ENCODE assay signal across 1 cellular context in genomic region chr6:5205877-5206840, GRCh38.
TF ChIP-seq lines count a peak whose summit lies in the region.

No MANE protein-coding gene starts in this region.

TF ChIP-seq in K562, 482 proteins besides CTCF, POLR2A, EP300 and RAD21:
- TF ChIP-seq STAG1 (CRISPR knock-in tag; IDR thresholded peaks at IDR 0.05; ENCODE audit: borderline replicate concordance) (no peak), ZNF740 (CRISPR knock-in tag; IDR thresholded peaks at IDR 0.05) (0 out of 2 replicates have a peak, but pooled peaks have one; percentile 47), ZNF740 (tag; IDR thresholded peaks at IDR 0.05) (no peak), ZBTB34 (CRISPR knock-in tag; IDR thresholded peaks at IDR 0.05) (no peak), ATF3 (IDR thresholded peaks at IDR 0.05) (0 out of 2 replicates have a peak, but pooled peaks have one; percentile 13), ATF3 (CRISPR knock-in tag; conservative IDR thresholded peaks at IDR 0.05) (no peak), FOXK2 (conservative IDR thresholded peaks at IDR 0.05 in 1 of 2, IDR thresholded peaks at IDR 0.05 in 1 of 2; ENCODE audit: low read depth in 2 of 2) (peak in 1 of 2 experiments; percentile 36; a peak in 1 of 4 replicates), ZBTB43 (CRISPR knock-in tag; IDR thresholded peaks at IDR 0.05) (no peak), TRIM24 (IDR thresholded peaks at IDR 0.05) (peak in 1 of 2 experiments; percentile 24; a peak in 1 of 4 replicates), ATF6 (CRISPR knock-in tag; IDR thresholded peaks at IDR 0.05) (no peak), SP2 (IDR thresholded peaks at IDR 0.05; ENCODE audit: extremely low read depth, low read depth, low read length, poor library complexity, severe bottlenecking) (no peak), RNF219 (CRISPR knock-in tag; IDR thresholded peaks at IDR 0.05) (no peak), ZKSCAN8 (CRISPR knock-in tag; IDR thresholded peaks at IDR 0.05) (no peak), ZKSCAN1 (IDR thresholded peaks at IDR 0.05; ENCODE audit: low read depth, low read length) (no peak), BCL6 (CRISPR knock-in tag; IDR thresholded peaks at IDR 0.05) (no peak), CEBPG (CRISPR knock-in tag; IDR thresholded peaks at IDR 0.05) (no peak), CEBPG (tag; conservative IDR thresholded peaks at IDR 0.05 in 1 of 2, IDR thresholded peaks at IDR 0.05 in 1 of 2) (peak; percentile 57 to 72), PCBP1 (IDR thresholded peaks at IDR 0.05; ENCODE audit: low read depth, low read length, poor library complexity, severe bottlenecking) (no peak), CHCHD3 (CRISPR knock-in tag; IDR thresholded peaks at IDR 0.05) (no peak), ZBTB2 (IDR thresholded peaks at IDR 0.05) (no peak), ZSCAN32 (CRISPR knock-in tag; IDR thresholded peaks at IDR 0.05) (no peak), NRF1 (conservative IDR thresholded peaks at IDR 0.05 in 1 of 2, IDR thresholded peaks at IDR 0.05 in 1 of 2) (peak; percentile 43 to 55; a peak in 3 of 4 replicates), NR4A1 (CRISPR knock-in tag; IDR thresholded peaks at IDR 0.05) (no peak), NR4A1 (tag; IDR thresholded peaks at IDR 0.05) (no peak), SMAD1 (IDR thresholded peaks at IDR 0.05; ENCODE audit: low read depth, low read length, partially characterized antibody) (peak; percentile 42), ARID1B (IDR thresholded peaks at IDR 0.05) (peak; percentile 18; the same call in 1 of the 2 replicates), HDAC3 (IDR thresholded peaks at IDR 0.05; ENCODE audit: borderline replicate concordance, partially characterized antibody) (no peak), CEBPB (tag; IDR thresholded peaks at IDR 0.05) (peak; percentile 95), CREB5 (CRISPR knock-in tag; IDR thresholded peaks at IDR 0.05) (no peak), SAP30 (IDR thresholded peaks at IDR 0.05; ENCODE audit: borderline replicate concordance, insufficient read depth, low read depth, low read length, poor library complexity, severe bottlenecking) (no peak), HES1 (IDR thresholded peaks at IDR 0.05; ENCODE audit: low read depth) (no peak), SETDB1 (IDR thresholded peaks at IDR 0.05; ENCODE audit: low read length) (no peak), NBN (IDR thresholded peaks at IDR 0.05; ENCODE audit: low read depth) (no peak), U2AF1 (optimal IDR thresholded peaks at IDR 0.05; ENCODE audit: low read depth, low read length) (no peak), ZNF23 (CRISPR knock-in tag; IDR thresholded peaks at IDR 0.05) (no peak), ATF7 (IDR thresholded peaks at IDR 0.05) (peak; percentile 67), ZNF124 (CRISPR knock-in tag; IDR thresholded peaks at IDR 0.05) (no peak), ZSCAN29 (IDR thresholded peaks at IDR 0.05) (no peak), HOXB6 (CRISPR knock-in tag; IDR thresholded peaks at IDR 0.05; ENCODE audit: borderline replicate concordance) (no peak), E2F3 (CRISPR knock-in tag; IDR thresholded peaks at IDR 0.05) (no peak), HOMEZ (CRISPR knock-in tag; IDR thresholded peaks at IDR 0.05) (no peak), NFIC (IDR thresholded peaks at IDR 0.05) (peak; percentile 85), ZNF408 (CRISPR knock-in tag; IDR thresholded peaks at IDR 0.05; ENCODE audit: low read depth) (no peak), ZNF609 (CRISPR knock-in tag; IDR thresholded peaks at IDR 0.05; ENCODE audit: borderline replicate concordance) (no peak), ILF3 (IDR thresholded peaks at IDR 0.05; ENCODE audit: borderline replicate concordance) (no peak)
